In the genomic region with DNA sequence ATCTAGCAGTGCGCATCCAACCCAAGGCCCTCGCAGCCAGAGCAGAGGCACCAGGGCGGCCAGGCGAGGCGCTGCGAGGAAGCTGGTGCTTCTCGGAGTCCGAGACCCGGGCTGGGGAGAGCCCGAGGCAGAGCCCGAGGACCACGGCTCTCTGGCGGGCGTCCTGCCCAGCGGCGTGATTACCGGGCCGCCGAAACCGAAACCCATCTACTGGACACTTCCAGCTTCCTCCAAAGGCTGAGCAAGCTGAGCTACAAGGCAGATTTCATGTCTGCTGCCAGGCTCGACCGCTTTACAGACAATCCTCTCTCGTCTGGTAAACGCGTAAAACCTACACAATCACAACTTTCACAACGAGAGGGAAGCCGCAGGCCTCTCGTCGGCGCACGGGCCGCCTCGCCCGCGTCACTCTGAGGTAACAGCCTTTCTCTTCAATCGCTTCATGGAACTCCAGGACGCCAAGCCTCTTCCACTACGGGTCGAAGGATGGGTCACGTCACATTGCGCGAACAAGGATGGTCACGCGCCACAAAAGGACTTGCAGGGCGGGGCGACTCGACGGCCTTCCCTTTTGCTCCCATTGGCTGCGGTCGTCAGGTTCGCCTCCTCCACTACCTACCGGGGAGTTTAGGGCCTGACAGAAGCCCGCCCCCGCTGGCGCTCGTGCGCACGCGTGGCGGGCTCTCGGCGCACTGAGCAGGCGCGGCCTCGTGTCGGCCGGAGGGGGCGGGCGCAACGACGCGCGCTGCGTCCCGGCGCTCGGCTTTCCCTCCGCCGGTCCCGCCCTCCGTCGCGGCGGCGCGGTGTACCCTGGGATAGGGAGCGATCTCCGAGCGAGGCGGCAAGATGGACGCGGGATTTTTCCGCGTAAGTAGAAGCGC, we compare ENCODE assay signal across 8 cellular contexts. TPM values are rescaled to one million over a fixed set of nuclear protein-coding genes. Genes with fewer than 3 reads are reported as not detected.
DNase-seq lines count a peak whose midpoint lies in the region; ATAC-seq and TF ChIP-seq lines count a peak whose summit lies in the region.

A gene with protein sequence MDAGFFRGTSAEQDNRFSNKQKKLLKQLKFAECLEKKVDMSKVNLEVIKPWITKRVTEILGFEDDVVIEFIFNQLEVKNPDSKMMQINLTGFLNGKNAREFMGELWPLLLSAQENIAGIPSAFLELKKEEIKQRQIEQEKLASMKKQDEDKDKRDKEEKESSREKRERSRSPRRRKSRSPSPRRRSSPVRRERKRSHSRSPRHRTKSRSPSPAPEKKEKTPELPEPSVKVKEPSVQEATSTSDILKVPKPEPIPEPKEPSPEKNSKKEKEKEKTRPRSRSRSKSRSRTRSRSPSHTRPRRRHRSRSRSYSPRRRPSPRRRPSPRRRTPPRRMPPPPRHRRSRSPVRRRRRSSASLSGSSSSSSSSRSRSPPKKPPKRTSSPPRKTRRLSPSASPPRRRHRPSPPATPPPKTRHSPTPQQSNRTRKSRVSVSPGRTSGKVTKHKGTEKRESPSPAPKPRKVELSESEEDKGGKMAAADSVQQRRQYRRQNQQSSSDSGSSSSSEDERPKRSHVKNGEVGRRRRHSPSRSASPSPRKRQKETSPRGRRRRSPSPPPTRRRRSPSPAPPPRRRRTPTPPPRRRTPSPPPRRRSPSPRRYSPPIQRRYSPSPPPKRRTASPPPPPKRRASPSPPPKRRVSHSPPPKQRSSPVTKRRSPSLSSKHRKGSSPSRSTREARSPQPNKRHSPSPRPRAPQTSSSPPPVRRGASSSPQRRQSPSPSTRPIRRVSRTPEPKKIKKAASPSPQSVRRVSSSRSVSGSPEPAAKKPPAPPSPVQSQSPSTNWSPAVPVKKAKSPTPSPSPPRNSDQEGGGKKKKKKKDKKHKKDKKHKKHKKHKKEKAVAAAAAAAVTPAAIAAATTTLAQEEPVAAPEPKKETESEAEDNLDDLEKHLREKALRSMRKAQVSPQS (plus strand): TSS at position 822 of the 881 bp plus-strand sequence. CDS start 25 bp downstream, at position 847.

- H3K36me3 Mint-ChIP-seq in activated T-cell treated with anti-CD3 and anti-CD28 coated beads, Interleukin-2, amount 50 U/mL, for 24 hours (ENCODE audit: low read depth), result peaks cover 51% of the 10 kb centered on the region

- in situ Hi-C loops in KBM-7 (cut with MboI; ENCODE audit: low pct_unique_long_range_greater_than_20kb, low sequenced_read_pairs), result no loop called here

- peak within 1 kb of the TSS; percentile 94 to 99 for H3K4me3 ChIP-seq in mucosa of rectum (ENCODE audit: low read length in 2 of 2)

- peaks cover 20 to 21% of the 10 kb centered on the region in 2 donors for H3K4me1 ChIP-seq in mucosa of rectum (ENCODE audit: control insufficient read depth in 2 of 2, insufficient read depth in 2 of 2, low read length in 2 of 2)

- H3K27ac ChIP-seq in mucosa of rectum (ENCODE audit: low read depth in 2 of 2, low read length in 2 of 2), result peak within 1 kb of the TSS; percentile 100

- H3K9me3 ChIP-seq in mucosa of rectum (ENCODE audit: control insufficient read depth in 2 of 2, low read length in 2 of 2), result no peaks in the 10 kb centered on the region

- H3K4me1 Mint-ChIP-seq in activated T-cell treated with anti-CD3 and anti-CD28 coated beads, Interleukin-2, amount 50 U/mL, for 24 hours (ENCODE audit: low read depth), result peaks cover 52% of the 10 kb centered on the region

- peak; percentile 99 for TF ChIP-seq POLR2A in erythroblast (IDR thresholded peaks at IDR 0.05; ENCODE audit: low read length)

- DNase-seq in DMS53 (lab: John Stamatoyannopoulos, UW) (peak; percentile 100), KBM-7 (peak; percentile 100), erythroblast (lab: John Stamatoyannopoulos, UW) (peak; percentile 100)
- peak; percentile 97 for DNase-seq in activated T-cell treated with anti-CD3 and anti-CD28 coated beads, Interleukin-2, amount 50 U/mL, for 24 hours
- peak; percentile 98 for DNase-seq in stimulated activated CD8-positive, alpha-beta memory T cell treated with anti-CD3 and anti-CD28 coated beads, Interleukin-4, amount 100 ng/mL, for 48 hours

- H3K9me3 Mint-ChIP-seq in activated T-cell treated with anti-CD3 and anti-CD28 coated beads, Interleukin-2, amount 50 U/mL, for 24 hours, result no peaks in the 10 kb centered on the region

- H3K4me3 Mint-ChIP-seq in activated T-cell treated with anti-CD3 and anti-CD28 coated beads, Interleukin-2, amount 50 U/mL, for 24 hours, result peak within 1 kb of the TSS; percentile 96

- peak within 1 kb of the TSS; percentile 99 to 100 for H3K9ac ChIP-seq in mucosa of rectum (ENCODE audit: low read depth in 1 of 2, low read length in 2 of 2)

- no peaks in the 10 kb centered on the region for H3K27me3 ChIP-seq in mucosa of rectum (ENCODE audit: control insufficient read depth in 2 of 2, insufficient read depth in 2 of 2, low read length in 2 of 2)

- peak within 1 kb of the TSS; percentile 99 for H3K27ac Mint-ChIP-seq in activated T-cell treated with anti-CD3 and anti-CD28 coated beads, Interleukin-2, amount 50 U/mL, for 24 hours

- ATAC-seq in GM21619 (IDR thresholded peaks at IDR 0.05; ENCODE audit: unreplicated experiment), result peak; percentile 79

- no peaks in the 10 kb centered on the region for H3K27me3 Mint-ChIP-seq in activated T-cell treated with anti-CD3 and anti-CD28 coated beads, Interleukin-2, amount 50 U/mL, for 24 hours

- peaks cover 11 to 12% of the 10 kb centered on the region in 2 donors for H3K36me3 ChIP-seq in mucosa of rectum (ENCODE audit: control insufficient read depth in 2 of 2, insufficient read depth in 2 of 2, low read length in 2 of 2)

TF ChIP-seq in PFSK-1, 5 proteins besides CTCF, POLR2A, EP300 and RAD21:
- TF ChIP-seq FOXP2 (optimal IDR thresholded peaks at IDR 0.05; ENCODE audit: borderline replicate concordance, extremely low read depth, extremely low read length, insufficient read depth), result peak; percentile 31
- TF ChIP-seq POLR2AphosphoS5 (IDR thresholded peaks at IDR 0.05; ENCODE audit: low read depth, low read length), result peak; percentile 97
- TF ChIP-seq, protein P1, sequence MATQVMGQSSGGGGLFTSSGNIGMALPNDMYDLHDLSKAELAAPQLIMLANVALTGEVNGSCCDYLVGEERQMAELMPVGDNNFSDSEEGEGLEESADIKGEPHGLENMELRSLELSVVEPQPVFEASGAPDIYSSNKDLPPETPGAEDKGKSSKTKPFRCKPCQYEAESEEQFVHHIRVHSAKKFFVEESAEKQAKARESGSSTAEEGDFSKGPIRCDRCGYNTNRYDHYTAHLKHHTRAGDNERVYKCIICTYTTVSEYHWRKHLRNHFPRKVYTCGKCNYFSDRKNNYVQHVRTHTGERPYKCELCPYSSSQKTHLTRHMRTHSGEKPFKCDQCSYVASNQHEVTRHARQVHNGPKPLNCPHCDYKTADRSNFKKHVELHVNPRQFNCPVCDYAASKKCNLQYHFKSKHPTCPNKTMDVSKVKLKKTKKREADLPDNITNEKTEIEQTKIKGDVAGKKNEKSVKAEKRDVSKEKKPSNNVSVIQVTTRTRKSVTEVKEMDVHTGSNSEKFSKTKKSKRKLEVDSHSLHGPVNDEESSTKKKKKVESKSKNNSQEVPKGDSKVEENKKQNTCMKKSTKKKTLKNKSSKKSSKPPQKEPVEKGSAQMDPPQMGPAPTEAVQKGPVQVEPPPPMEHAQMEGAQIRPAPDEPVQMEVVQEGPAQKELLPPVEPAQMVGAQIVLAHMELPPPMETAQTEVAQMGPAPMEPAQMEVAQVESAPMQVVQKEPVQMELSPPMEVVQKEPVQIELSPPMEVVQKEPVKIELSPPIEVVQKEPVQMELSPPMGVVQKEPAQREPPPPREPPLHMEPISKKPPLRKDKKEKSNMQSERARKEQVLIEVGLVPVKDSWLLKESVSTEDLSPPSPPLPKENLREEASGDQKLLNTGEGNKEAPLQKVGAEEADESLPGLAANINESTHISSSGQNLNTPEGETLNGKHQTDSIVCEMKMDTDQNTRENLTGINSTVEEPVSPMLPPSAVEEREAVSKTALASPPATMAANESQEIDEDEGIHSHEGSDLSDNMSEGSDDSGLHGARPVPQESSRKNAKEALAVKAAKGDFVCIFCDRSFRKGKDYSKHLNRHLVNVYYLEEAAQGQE (IDR thresholded peaks at IDR 0.05; ENCODE audit: insufficient read depth in 1 of 2, low read depth in 2 of 2, low read length in 2 of 2), result no peak; a peak in 1 of 4 replicates
- peak; percentile 71; the same call in 1 of the 2 replicates for TF ChIP-seq SIN3A (IDR thresholded peaks at IDR 0.05; ENCODE audit: borderline replicate concordance, insufficient read depth, low read length)
- TF ChIP-seq TAF1 (IDR thresholded peaks at IDR 0.05; ENCODE audit: borderline replicate concordance, insufficient read depth, low read length), result peak; percentile 89; the same call in 1 of the 2 replicates
TF ChIP-seq in PFSK-1: peak in this region for 4.

RNA-seq across cellular contexts. Expression of the gene that starts here (rescaled TPM):
- 39.4 TPM for polyA plus RNA-seq in PFSK-1 (2012; ENCODE audit: insufficient read length, low read depth)

Comparison
In these comparisons a context has a peak if more than half of its experiments do, and no peak if none do; other contexts are left out.
1. Peak in every context shown above with its lines: DNase-seq, ATAC-seq, H3K4me3 ChIP-seq and H3K27ac ChIP-seq.